ENCODE assay signal across 1 cellular context in the genomic region with DNA sequence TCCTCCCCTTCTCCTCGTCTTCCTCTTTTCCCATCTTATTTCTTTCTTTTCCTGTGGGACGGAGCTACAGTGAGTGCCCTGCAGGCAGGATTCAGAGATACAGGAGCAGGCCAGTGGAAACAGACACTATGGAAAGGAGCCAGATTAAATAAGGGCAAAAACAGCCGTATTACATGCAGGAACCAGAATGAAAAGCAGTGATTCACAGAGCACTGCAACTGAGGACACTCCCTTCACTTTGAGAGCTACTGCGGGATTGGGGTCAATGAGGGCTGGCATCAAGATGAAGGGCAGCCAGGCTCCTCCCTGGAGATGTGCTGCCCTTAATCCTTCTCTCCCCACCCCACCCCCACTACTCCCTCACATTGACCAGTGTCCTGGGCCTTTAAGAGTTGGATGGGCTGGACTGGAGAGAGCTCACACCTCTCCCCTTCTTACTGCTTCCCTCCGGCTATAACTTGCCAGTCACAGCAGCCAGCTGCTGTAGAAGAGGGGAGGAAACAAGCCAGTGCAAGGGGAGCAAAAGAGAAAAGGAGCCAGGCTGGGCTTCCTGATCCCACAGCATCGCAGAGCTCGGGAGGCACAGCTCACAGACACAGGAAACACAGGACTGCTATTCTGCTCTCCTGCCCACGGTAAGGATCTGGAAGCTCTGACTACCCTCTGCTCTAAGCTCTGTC.
TF ChIP-seq lines count a peak whose summit lies in the region.

TSS of gene PLCD4 (plus strand) at position 464 of the 680 bp plus-strand sequence. CDS start 7,841 bp downstream, outside the sequence.

TF ChIP-seq in H1, 55 proteins besides CTCF, POLR2A, EP300 and RAD21:
- TF ChIP-seq, protein P1, sequence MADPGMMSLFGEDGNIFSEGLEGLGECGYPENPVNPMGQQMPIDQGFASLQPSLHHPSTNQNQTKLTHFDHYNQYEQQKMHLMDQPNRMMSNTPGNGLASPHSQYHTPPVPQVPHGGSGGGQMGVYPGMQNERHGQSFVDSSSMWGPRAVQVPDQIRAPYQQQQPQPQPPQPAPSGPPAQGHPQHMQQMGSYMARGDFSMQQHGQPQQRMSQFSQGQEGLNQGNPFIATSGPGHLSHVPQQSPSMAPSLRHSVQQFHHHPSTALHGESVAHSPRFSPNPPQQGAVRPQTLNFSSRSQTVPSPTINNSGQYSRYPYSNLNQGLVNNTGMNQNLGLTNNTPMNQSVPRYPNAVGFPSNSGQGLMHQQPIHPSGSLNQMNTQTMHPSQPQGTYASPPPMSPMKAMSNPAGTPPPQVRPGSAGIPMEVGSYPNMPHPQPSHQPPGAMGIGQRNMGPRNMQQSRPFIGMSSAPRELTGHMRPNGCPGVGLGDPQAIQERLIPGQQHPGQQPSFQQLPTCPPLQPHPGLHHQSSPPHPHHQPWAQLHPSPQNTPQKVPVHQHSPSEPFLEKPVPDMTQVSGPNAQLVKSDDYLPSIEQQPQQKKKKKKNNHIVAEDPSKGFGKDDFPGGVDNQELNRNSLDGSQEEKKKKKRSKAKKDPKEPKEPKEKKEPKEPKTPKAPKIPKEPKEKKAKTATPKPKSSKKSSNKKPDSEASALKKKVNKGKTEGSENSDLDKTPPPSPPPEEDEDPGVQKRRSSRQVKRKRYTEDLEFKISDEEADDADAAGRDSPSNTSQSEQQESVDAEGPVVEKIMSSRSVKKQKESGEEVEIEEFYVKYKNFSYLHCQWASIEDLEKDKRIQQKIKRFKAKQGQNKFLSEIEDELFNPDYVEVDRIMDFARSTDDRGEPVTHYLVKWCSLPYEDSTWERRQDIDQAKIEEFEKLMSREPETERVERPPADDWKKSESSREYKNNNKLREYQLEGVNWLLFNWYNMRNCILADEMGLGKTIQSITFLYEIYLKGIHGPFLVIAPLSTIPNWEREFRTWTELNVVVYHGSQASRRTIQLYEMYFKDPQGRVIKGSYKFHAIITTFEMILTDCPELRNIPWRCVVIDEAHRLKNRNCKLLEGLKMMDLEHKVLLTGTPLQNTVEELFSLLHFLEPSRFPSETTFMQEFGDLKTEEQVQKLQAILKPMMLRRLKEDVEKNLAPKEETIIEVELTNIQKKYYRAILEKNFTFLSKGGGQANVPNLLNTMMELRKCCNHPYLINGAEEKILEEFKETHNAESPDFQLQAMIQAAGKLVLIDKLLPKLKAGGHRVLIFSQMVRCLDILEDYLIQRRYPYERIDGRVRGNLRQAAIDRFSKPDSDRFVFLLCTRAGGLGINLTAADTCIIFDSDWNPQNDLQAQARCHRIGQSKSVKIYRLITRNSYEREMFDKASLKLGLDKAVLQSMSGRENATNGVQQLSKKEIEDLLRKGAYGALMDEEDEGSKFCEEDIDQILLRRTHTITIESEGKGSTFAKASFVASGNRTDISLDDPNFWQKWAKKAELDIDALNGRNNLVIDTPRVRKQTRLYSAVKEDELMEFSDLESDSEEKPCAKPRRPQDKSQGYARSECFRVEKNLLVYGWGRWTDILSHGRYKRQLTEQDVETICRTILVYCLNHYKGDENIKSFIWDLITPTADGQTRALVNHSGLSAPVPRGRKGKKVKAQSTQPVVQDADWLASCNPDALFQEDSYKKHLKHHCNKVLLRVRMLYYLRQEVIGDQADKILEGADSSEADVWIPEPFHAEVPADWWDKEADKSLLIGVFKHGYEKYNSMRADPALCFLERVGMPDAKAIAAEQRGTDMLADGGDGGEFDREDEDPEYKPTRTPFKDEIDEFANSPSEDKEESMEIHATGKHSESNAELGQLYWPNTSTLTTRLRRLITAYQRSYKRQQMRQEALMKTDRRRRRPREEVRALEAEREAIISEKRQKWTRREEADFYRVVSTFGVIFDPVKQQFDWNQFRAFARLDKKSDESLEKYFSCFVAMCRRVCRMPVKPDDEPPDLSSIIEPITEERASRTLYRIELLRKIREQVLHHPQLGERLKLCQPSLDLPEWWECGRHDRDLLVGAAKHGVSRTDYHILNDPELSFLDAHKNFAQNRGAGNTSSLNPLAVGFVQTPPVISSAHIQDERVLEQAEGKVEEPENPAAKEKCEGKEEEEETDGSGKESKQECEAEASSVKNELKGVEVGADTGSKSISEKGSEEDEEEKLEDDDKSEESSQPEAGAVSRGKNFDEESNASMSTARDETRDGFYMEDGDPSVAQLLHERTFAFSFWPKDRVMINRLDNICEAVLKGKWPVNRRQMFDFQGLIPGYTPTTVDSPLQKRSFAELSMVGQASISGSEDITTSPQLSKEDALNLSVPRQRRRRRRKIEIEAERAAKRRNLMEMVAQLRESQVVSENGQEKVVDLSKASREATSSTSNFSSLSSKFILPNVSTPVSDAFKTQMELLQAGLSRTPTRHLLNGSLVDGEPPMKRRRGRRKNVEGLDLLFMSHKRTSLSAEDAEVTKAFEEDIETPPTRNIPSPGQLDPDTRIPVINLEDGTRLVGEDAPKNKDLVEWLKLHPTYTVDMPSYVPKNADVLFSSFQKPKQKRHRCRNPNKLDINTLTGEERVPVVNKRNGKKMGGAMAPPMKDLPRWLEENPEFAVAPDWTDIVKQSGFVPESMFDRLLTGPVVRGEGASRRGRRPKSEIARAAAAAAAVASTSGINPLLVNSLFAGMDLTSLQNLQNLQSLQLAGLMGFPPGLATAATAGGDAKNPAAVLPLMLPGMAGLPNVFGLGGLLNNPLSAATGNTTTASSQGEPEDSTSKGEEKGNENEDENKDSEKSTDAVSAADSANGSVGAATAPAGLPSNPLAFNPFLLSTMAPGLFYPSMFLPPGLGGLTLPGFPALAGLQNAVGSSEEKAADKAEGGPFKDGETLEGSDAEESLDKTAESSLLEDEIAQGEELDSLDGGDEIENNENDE (IDR thresholded peaks at IDR 0.05; ENCODE audit: insufficient replicate concordance, low read length) = no peak
- no peak for TF ChIP-seq SP2 (IDR thresholded peaks at IDR 0.05; ENCODE audit: low read length)
- TF ChIP-seq POU5F1 (IDR thresholded peaks at IDR 0.05; ENCODE audit: low read depth, low read length) = no peak
- TF ChIP-seq HDAC2 (IDR thresholded peaks at IDR 0.05; ENCODE audit: borderline replicate concordance in 1 of 2, low read depth in 2 of 2, low read length in 2 of 2) = no peak
- no peak for TF ChIP-seq TAF1 (IDR thresholded peaks at IDR 0.05; ENCODE audit: low read depth, low read length)
- TF ChIP-seq TAF7 (optimal IDR thresholded peaks at IDR 0.05; ENCODE audit: borderline replicate concordance, low read depth, low read length) = no peak
- TF ChIP-seq NRF1 (IDR thresholded peaks at IDR 0.05; ENCODE audit: low read depth, low read length) = no peak
- no peak for TF ChIP-seq GABPA (IDR thresholded peaks at IDR 0.05; ENCODE audit: borderline replicate concordance, insufficient read depth, low read length)
